16 cellular contexts compared by ENCODE assay signal in genomic region chr1:9726905-9727595, GRCh38.
DNase-seq lines count a peak whose midpoint lies in the region; ATAC-seq and TF ChIP-seq lines count a peak whose summit lies in the region.
"Had no signal": no experiment of that assay in that cellular context is flagged by ENCODE, and none has a peak within 500 bp of the region (broad histone marks: within the 10 kb centered on the region; RNA-seq: fewer than 3 reads in every experiment).

No MANE protein-coding gene starts in this region.

- ATAC-seq in right cardiac atrium, result no peak
- ATAC-seq in left ventricle myocardium superior, result no peak
- no peak for ATAC-seq in stimulated activated naive CD8-positive, alpha-beta T cell treated with anti-CD3 and anti-CD28 coated beads, Interleukin-15, amount 100 ng/mL, for 72 hours
- ATAC-seq: PC-3, psoas muscle had no signal

- no peaks in the 10 kb centered on the region for H3K27me3 ChIP-seq in right cardiac atrium (ENCODE audit: control insufficient read depth, insufficient read depth)
- no peaks in the 10 kb centered on the region for H3K27me3 ChIP-seq in tibial artery
- H3K27me3 ChIP-seq: cardiac muscle cell, hepatocyte had no signal

- H3K9me3 Mint-ChIP-seq in stimulated activated naive CD8-positive, alpha-beta T cell treated with anti-CD3 and anti-CD28 coated beads, Interleukin-15, amount 100 ng/mL, for 72 hours, result peaks cover 0 to 14% of the 10 kb centered on the region in 2 donors

- H3K9me3 ChIP-seq in right cardiac atrium (ENCODE audit: control insufficient read depth, low read length) (no peaks in the 10 kb centered on the region), tibial artery (peaks cover 0 to 8% (median 7%) of the 10 kb centered on the region in 3 donors)
- H3K9me3 ChIP-seq: psoas muscle had no signal

- H3K4me3 Mint-ChIP-seq in stimulated activated naive CD8-positive, alpha-beta T cell treated with anti-CD3 and anti-CD28 coated beads, Interleukin-15, amount 100 ng/mL, for 72 hours, result peak overlapping the region; percentile 55 to 72

- no peak for TF ChIP-seq CTCF in tibial artery (IDR thresholded peaks at IDR 0.05)

- peaks cover 62 to 100% (median 81%) of the 10 kb centered on the region in 3 donors for H3K36me3 ChIP-seq in tibial artery

- intact Hi-C loops in right cardiac atrium (cut with DNase I), result no loop called here
- intact Hi-C loops in left ventricle myocardium superior (cut with micrococcal nuclease), result no loop called here
- intact Hi-C loops in tibial artery (cut with DNase I; ENCODE audit: low total_unique reads), result loop anchor here (10.0 kb wide), 1 partner anchor 138 kb away; no protein-coding TSS in a partner anchor

- no peaks in the 10 kb centered on the region for H3K27me3 Mint-ChIP-seq in stimulated activated naive CD8-positive, alpha-beta T cell treated with anti-CD3 and anti-CD28 coated beads, Interleukin-15, amount 100 ng/mL, for 72 hours

- H3K4me3 ChIP-seq in right cardiac atrium (ENCODE audit: low read length) (no peak overlapping the region), tibial artery (no peak overlapping the region)
- H3K4me3 ChIP-seq: cardiac muscle cell, hepatocyte, psoas muscle, SK-N-MC had no signal

- H3K27ac ChIP-seq in right cardiac atrium (ENCODE audit: low read length) (no peak overlapping the region), tibial artery (no peak overlapping the region)
- H3K27ac ChIP-seq: cardiac muscle cell, hepatocyte, psoas muscle, SK-N-MC had no signal

- DNase-seq in right cardiac atrium (peak in 2 of 3 donors; percentile 49 to 59), left ventricle myocardium superior (no peak), NCI-H510A (lab: John Stamatoyannopoulos, UW) (peak; percentile 64), cerebellar cortex (ENCODE audit: low spot score) (peak; percentile 55), tibial artery (no peak), NCI-H1694 (lab: John Stamatoyannopoulos, UW) (no peak)
- peak in 1 of 2 donors; percentile 11 for DNase-seq in stimulated activated naive CD8-positive, alpha-beta T cell treated with anti-CD3 and anti-CD28 coated beads, Interleukin-15, amount 100 ng/mL, for 72 hours
- DNase-seq: AML-193; effector CD8-positive, alpha-beta T cell; NCI-H146; NCI-H446 treated with DMSO at 0.1 percent for 48 hours; PC-3; psoas muscle had no signal

- peak overlapping the region; percentile 74 to 91 for H3K27ac Mint-ChIP-seq in stimulated activated naive CD8-positive, alpha-beta T cell treated with anti-CD3 and anti-CD28 coated beads, Interleukin-15, amount 100 ng/mL, for 72 hours

- no peaks in the 10 kb centered on the region for H3K4me1 ChIP-seq in right cardiac atrium (ENCODE audit: control insufficient read depth, insufficient read depth, low read length)
- H3K4me1 ChIP-seq in tibial artery, result no peaks in the 10 kb centered on the region
- H3K4me1 ChIP-seq: psoas muscle had no signal

- WGBS in right cardiac atrium, result 73% methylated on average over 25 of the region's 25 CpGs

- peaks cover 86% of the 10 kb centered on the region for H3K4me1 Mint-ChIP-seq in stimulated activated naive CD8-positive, alpha-beta T cell treated with anti-CD3 and anti-CD28 coated beads, Interleukin-15, amount 100 ng/mL, for 72 hours

Comparison
In these comparisons a context has a peak if more than half of its experiments do, and no peak if none do; other contexts are left out.
1. DNase-seq: peak in right cardiac atrium (2 of 3), NCI-H510A (single experiment) and cerebellar cortex (single experiment); none in left ventricle myocardium superior (single experiment), tibial artery (0 of 2) and NCI-H1694 (single experiment).